24 cellular contexts compared by ENCODE assay signal in genomic region chr21:22900511-22900910, GRCh38.
DNase-seq lines count a peak whose midpoint lies in the region; ATAC-seq and TF ChIP-seq lines count a peak whose summit lies in the region.
"Had no signal": no experiment of that assay in that cellular context is flagged by ENCODE, and none has a peak within 500 bp of the region (broad histone marks: within the 10 kb centered on the region; RNA-seq: fewer than 3 reads in every experiment).

No MANE protein-coding gene starts in this region.

- H3K79me2 ChIP-seq in PC-3 (ENCODE audit: low read length) = no peaks in the 10 kb centered on the region

- TF ChIP-seq POLR2A in stomach (IDR thresholded peaks at IDR 0.05) (no peak), ovary (IDR thresholded peaks at IDR 0.05) (no peak)

- H3K36me3 ChIP-seq in PC-3 (ENCODE audit: low read depth, low read length) (no peaks in the 10 kb centered on the region), stomach (no peaks in the 10 kb centered on the region), ovary (no peaks in the 10 kb centered on the region)
- H3K36me3 ChIP-seq: esophagus muscularis mucosa, thoracic aorta had no signal

- CTCF ChIA-PET in PC-3 (lab: Charles Lee) = no interaction called here

- H3K9ac ChIP-seq in PC-3 (ENCODE audit: low read length) = no peak overlapping the region

- no peak overlapping the region for H3K27ac Mint-ChIP-seq in stimulated activated memory B cell treated with anti-CD40 and anti-IgM and Interleukin-4, amounts not matched to agents 10 μg/mL and 1 μg/mL and 100 μg/mL, for 72 hours
- H3K27ac Mint-ChIP-seq: activated B cell treated with CpG ODN at 0.5 μM for 24 hours; activated CD4-positive, alpha-beta memory T cell treated with anti-CD3 and anti-CD28 coated beads for 36 hours; dendritic cell treated with granulocyte-macrophage colony-stimulating factor and Interleukin-4, amounts not matched to agents 40 ng/mL and 50 ng/mL, for 4 days; T-helper 1 cell treated with Interleukin-12 subunit alpha and Interleukin-12 subunit beta and Interleukin-4 antibody, amounts not matched to agents 30 μg/mL and 1 μg/mL, for 36 hours had no signal

- peak; percentile 29 for ATAC-seq in PC-3
- no peak for ATAC-seq in stimulated activated memory B cell treated with anti-CD40 and anti-IgM and Interleukin-4, amounts not matched to agents 10 μg/mL and 1 μg/mL and 100 μg/mL, for 72 hours
- ATAC-seq: GM12878, left lobe of liver had no signal

- H3K36me3 Mint-ChIP-seq in stimulated activated memory B cell treated with anti-CD40 and anti-IgM and Interleukin-4, amounts not matched to agents 10 μg/mL and 1 μg/mL and 100 μg/mL, for 72 hours = no peaks in the 10 kb centered on the region
- H3K36me3 Mint-ChIP-seq: activated CD4-positive, alpha-beta memory T cell treated with anti-CD3 and anti-CD28 coated beads for 36 hours had no signal

- no peak overlapping the region for H3K4me3 Mint-ChIP-seq in stimulated activated memory B cell treated with anti-CD40 and anti-IgM and Interleukin-4, amounts not matched to agents 10 μg/mL and 1 μg/mL and 100 μg/mL, for 72 hours
- H3K4me3 Mint-ChIP-seq: activated B cell treated with CpG ODN at 0.5 μM for 24 hours; activated CD4-positive, alpha-beta memory T cell treated with anti-CD3 and anti-CD28 coated beads for 36 hours; dendritic cell treated with granulocyte-macrophage colony-stimulating factor and Interleukin-4, amounts not matched to agents 40 ng/mL and 50 ng/mL, for 4 days; T-helper 1 cell treated with Interleukin-12 subunit alpha and Interleukin-12 subunit beta and Interleukin-4 antibody, amounts not matched to agents 30 μg/mL and 1 μg/mL, for 36 hours had no signal

- no peak for TF ChIP-seq CTCF in PC-3 (conservative IDR thresholded peaks at IDR 0.05; ENCODE audit: low read depth, low read length)
- TF ChIP-seq CTCF in stomach (IDR thresholded peaks at IDR 0.05) = no peak
- TF ChIP-seq CTCF in ovary (IDR thresholded peaks at IDR 0.05) = no peak

- intact Hi-C loops in PC-3 (cut with micrococcal nuclease) = no loop called here
- intact Hi-C loops in stomach (cut with DNase I; ENCODE audit: low total_unique reads) = no loop called here
- intact Hi-C loops in ovary (cut with DNase I) = no loop called here

- no peak overlapping the region for H3K4me3 ChIP-seq in PC-3 (ENCODE audit: low read length)
- H3K4me3 ChIP-seq in stomach = no peak overlapping the region
- H3K4me3 ChIP-seq in ovary = no peak overlapping the region
- H3K4me3 ChIP-seq: esophagus muscularis mucosa, GM12878, thoracic aorta had no signal

- H3K4me1 ChIP-seq in PC-3 (ENCODE audit: insufficient read depth, low read length) (peaks cover 8% of the 10 kb centered on the region), stomach (no peaks in the 10 kb centered on the region), ovary (ENCODE audit: insufficient read depth) (no peaks in the 10 kb centered on the region)
- H3K4me1 ChIP-seq: esophagus muscularis mucosa had no signal

- H3K9me3 Mint-ChIP-seq in stimulated activated memory B cell treated with anti-CD40 and anti-IgM and Interleukin-4, amounts not matched to agents 10 μg/mL and 1 μg/mL and 100 μg/mL, for 72 hours = no peaks in the 10 kb centered on the region
- H3K9me3 Mint-ChIP-seq: activated B cell treated with CpG ODN at 0.5 μM for 24 hours; activated CD4-positive, alpha-beta memory T cell treated with anti-CD3 and anti-CD28 coated beads for 36 hours; dendritic cell treated with granulocyte-macrophage colony-stimulating factor and Interleukin-4, amounts not matched to agents 40 ng/mL and 50 ng/mL, for 4 days; T-helper 1 cell treated with Interleukin-12 subunit alpha and Interleukin-12 subunit beta and Interleukin-4 antibody, amounts not matched to agents 30 μg/mL and 1 μg/mL, for 36 hours had no signal

- peak; percentile 1 for DNase-seq in COLO829 (ENCODE audit: low spot score)
- DNase-seq in PC-3 = peak; percentile 59
- DNase-seq in astrocyte of the hippocampus (ENCODE audit: low read depth, low spot score) = peak; percentile 6
- DNase-seq in kidney tubule cell (ENCODE audit: low spot score) = peak; percentile 9
- no peak for DNase-seq in stomach
- DNase-seq in ovary = no peak
- DNase-seq in stimulated activated CD4-positive, alpha-beta T cell treated with anti-CD3 and anti-CD28 coated beads, Interleukin-2, amount 100 ng/mL, for 48 hours = no peak
- DNase-seq: activated B cell treated with CpG ODN at 0.5 μM for 24 hours; activated CD4-positive, alpha-beta memory T cell treated with anti-CD3 and anti-CD28 coated beads for 36 hours; activated gamma-delta T cell treated with Interleukin-2 at 50 U/mL for 16 hours; activated T-cell treated with anti-CD3 and anti-CD28 coated beads for 4 hours; C1 segment of cervical spinal cord; NCI-H146; NCI-H2171; NCI-H69; Right ventricle myocardium superior had no signal

- 13 to 27% (median 20%) methylated on average over 2 of the region's 2 CpGs for WGBS in stomach, 5 donors
- 39 to 60% (median 44%) methylated on average over 2 of the region's 2 CpGs for whole genome bisulfite sequencing in ovary, 3 donors

- no peaks in the 10 kb centered on the region for H3F3A ChIP-seq in PC-3 (ENCODE audit: low read length, unreplicated experiment)

- 0 out of 2 replicates have a peak overlapping the region, but pooled peaks have one; percentile 15 for H2AFZ ChIP-seq in PC-3 (ENCODE audit: low read length)

- no peaks in the 10 kb centered on the region for H3K4me1 Mint-ChIP-seq in stimulated activated memory B cell treated with anti-CD40 and anti-IgM and Interleukin-4, amounts not matched to agents 10 μg/mL and 1 μg/mL and 100 μg/mL, for 72 hours
- H3K4me1 Mint-ChIP-seq: activated B cell treated with CpG ODN at 0.5 μM for 24 hours had no signal

- no peak for TF ChIP-seq EP300 in stomach (IDR thresholded peaks at IDR 0.05)
- TF ChIP-seq EP300 in ovary (IDR thresholded peaks at IDR 0.05) = no peak

- H3K9me2 ChIP-seq in PC-3 (replicated peaks; ENCODE audit: low read length) = no peaks in the 10 kb centered on the region

- 0 out of 2 replicates have a peak overlapping the region, but pooled peaks have one; percentile 13 for H3K4me2 ChIP-seq in PC-3 (ENCODE audit: low read length)

- H3K9me3 ChIP-seq in PC-3 (ENCODE audit: low read length) (no peaks in the 10 kb centered on the region), stomach (peaks cover 0 to 9% (median 0%) of the 10 kb centered on the region in 4 donors), ovary (no peaks in the 10 kb centered on the region)
- H3K9me3 ChIP-seq: esophagus muscularis mucosa, thoracic aorta had no signal

- no peaks in the 10 kb centered on the region for H3K27me3 Mint-ChIP-seq in stimulated activated memory B cell treated with anti-CD40 and anti-IgM and Interleukin-4, amounts not matched to agents 10 μg/mL and 1 μg/mL and 100 μg/mL, for 72 hours
- H3K27me3 Mint-ChIP-seq: activated B cell treated with CpG ODN at 0.5 μM for 24 hours; activated CD4-positive, alpha-beta memory T cell treated with anti-CD3 and anti-CD28 coated beads for 36 hours; dendritic cell treated with granulocyte-macrophage colony-stimulating factor and Interleukin-4, amounts not matched to agents 40 ng/mL and 50 ng/mL, for 4 days had no signal

- H3K27ac ChIP-seq in PC-3 (ENCODE audit: low read length) = no peak overlapping the region
- no peak overlapping the region for H3K27ac ChIP-seq in stomach
- H3K27ac ChIP-seq in ovary = no peak overlapping the region
- H3K27ac ChIP-seq: esophagus muscularis mucosa, HL-60, thoracic aorta had no signal

- no peaks in the 10 kb centered on the region for H4K20me1 ChIP-seq in PC-3 (ENCODE audit: low read length)

- POLR2A ChIA-PET in PC-3 (lab: Charles Lee; ENCODE audit: unreplicated experiment) = no interaction called here

- H3K27me3 ChIP-seq in PC-3 (ENCODE audit: low read length) (no peaks in the 10 kb centered on the region), stomach (no peaks in the 10 kb centered on the region), ovary (no peaks in the 10 kb centered on the region)
- H3K27me3 ChIP-seq: esophagus muscularis mucosa had no signal

- BruUV-seq in PC-3 (replicated peaks; lab: Mats Ljungman, UMichigan) = no TSS peak

Comparison
In these comparisons a context has a peak if more than half of its experiments do, and no peak if none do; other contexts are left out.
1. DNase-seq: peak in COLO829 (single experiment), PC-3 (single experiment), astrocyte of the hippocampus (single experiment) and kidney tubule cell (single experiment); none in stomach (single experiment), ovary (0 of 5) and stimulated activated CD4-positive, alpha-beta T cell treated with anti-CD3 and anti-CD28 coated beads, Interleukin-2, amount 100 ng/mL, for 48 hours (0 of 2).